16 cellular contexts compared by ENCODE assay signal in genomic region chr3:23519548-23520208, GRCh38.
DNase-seq lines count a peak whose midpoint lies in the region; ATAC-seq and TF ChIP-seq lines count a peak whose summit lies in the region.
"Had no signal": no experiment of that assay in that cellular context is flagged by ENCODE, and none has a peak within 500 bp of the region (broad histone marks: within the 10 kb centered on the region; RNA-seq: fewer than 3 reads in every experiment).

No MANE protein-coding gene starts in this region.

- H3K27me3 Mint-ChIP-seq in stimulated activated memory B cell treated with anti-CD40 and anti-IgM and Interleukin-4, amounts not matched to agents 10 μg/mL and 1 μg/mL and 100 μg/mL, for 72 hours, result no peaks in the 10 kb centered on the region
- peaks cover 0 to 4% of the 10 kb centered on the region in 2 donors for H3K27me3 Mint-ChIP-seq in CD8-positive, alpha-beta memory T cell
- H3K27me3 Mint-ChIP-seq: activated CD4-positive, alpha-beta T cell treated with anti-CD3 and anti-CD28 coated beads, Interleukin-2, amount 10 ng/mL, durations not matched to agents 24 days and 14 days had no signal

- H3K4me1 ChIP-seq in CD8-positive, alpha-beta memory T cell (ENCODE audit: insufficient read depth, low read length), result no peaks in the 10 kb centered on the region

- CTCF ChIA-PET in HEK293T (lab: Yijun Ruan, JAX), result interaction anchor here (0.6 kb wide), 1 partner anchor 345 kb away, joined by 5 read pairs; no protein-coding TSS in a partner anchor
- CTCF ChIA-PET in CD8-positive, alpha-beta memory T cell (lab: Charles Lee), result no interaction called here

- H3K27ac Mint-ChIP-seq in stimulated activated memory B cell treated with anti-CD40 and anti-IgM and Interleukin-4, amounts not matched to agents 10 μg/mL and 1 μg/mL and 100 μg/mL, for 72 hours, result peak overlapping the region; percentile 36
- no peak overlapping the region for H3K27ac Mint-ChIP-seq in CD8-positive, alpha-beta memory T cell
- H3K27ac Mint-ChIP-seq: activated CD4-positive, alpha-beta T cell treated with anti-CD3 and anti-CD28 coated beads, Interleukin-2, amount 10 ng/mL, durations not matched to agents 24 days and 14 days; HFFc6 had no signal

- POLR2A ChIA-PET in HEK293T (lab: Yijun Ruan, JAX), result interaction anchor here (0.9 kb wide), 1 partner anchor 22 kb away, joined by 4 read pairs; no protein-coding TSS in a partner anchor
- POLR2A ChIA-PET in CD8-positive, alpha-beta memory T cell (lab: Charles Lee), result no interaction called here

- H3K36me3 ChIP-seq in CD8-positive, alpha-beta memory T cell (ENCODE audit: insufficient read depth, low read length), result no peaks in the 10 kb centered on the region
- H3K36me3 ChIP-seq: ovary had no signal

- H3K9me3 Mint-ChIP-seq in stimulated activated memory B cell treated with anti-CD40 and anti-IgM and Interleukin-4, amounts not matched to agents 10 μg/mL and 1 μg/mL and 100 μg/mL, for 72 hours, result no peaks in the 10 kb centered on the region
- no peaks in the 10 kb centered on the region for H3K9me3 Mint-ChIP-seq in CD8-positive, alpha-beta memory T cell
- H3K9me3 Mint-ChIP-seq: activated CD4-positive, alpha-beta T cell treated with anti-CD3 and anti-CD28 coated beads, Interleukin-2, amount 10 ng/mL, durations not matched to agents 24 days and 14 days; HFFc6 had no signal

- no peak overlapping the region for H3K4me3 ChIP-seq in CD8-positive, alpha-beta memory T cell (ENCODE audit: low read length)
- H3K4me3 ChIP-seq: ovary, SK-N-MC had no signal

- DNase-seq in HEK293T (ENCODE audit: extremely low spot score) (no peak), GM03348 (ENCODE audit: low spot score) (no peak)
- no peak for DNase-seq in activated CD4-positive, alpha-beta T cell treated with anti-CD3 and anti-CD28 coated beads for 48 hours
- DNase-seq in CD8-positive, alpha-beta memory T cell, result no peak
- DNase-seq: activated CD4-positive, alpha-beta T cell treated with anti-CD3 and anti-CD28 coated beads, Interleukin-2, amount 10 ng/mL, durations not matched to agents 24 days and 14 days; HFFc6; KBM-7; mesenchymal stem cell; NCI-H2029 treated with DMSO at 0.1 percent for 48 hours; ovary; stimulated activated naive CD4-positive, alpha-beta T cell treated with Interleukin-2 at 50 U/mL for 16 hours had no signal

- H3K27me3 ChIP-seq in CD8-positive, alpha-beta memory T cell (ENCODE audit: insufficient read depth, low read length, poor library complexity, severe bottlenecking), result no peaks in the 10 kb centered on the region
- H3K27me3 ChIP-seq: ovary had no signal

- ATAC-seq in GM18907 (IDR thresholded peaks at IDR 0.05; ENCODE audit: unreplicated experiment), result peak; percentile 86
- ATAC-seq in HG02571 (IDR thresholded peaks at IDR 0.05; ENCODE audit: unreplicated experiment), result peak; percentile 53
- ATAC-seq in HG03432 (IDR thresholded peaks at IDR 0.05; ENCODE audit: unreplicated experiment), result peak; percentile 90
- ATAC-seq in stimulated activated memory B cell treated with anti-CD40 and anti-IgM and Interleukin-4, amounts not matched to agents 10 μg/mL and 1 μg/mL and 100 μg/mL, for 72 hours, result peak; percentile 85

- peak overlapping the region; percentile 2 for H3K4me3 Mint-ChIP-seq in stimulated activated memory B cell treated with anti-CD40 and anti-IgM and Interleukin-4, amounts not matched to agents 10 μg/mL and 1 μg/mL and 100 μg/mL, for 72 hours
- no peak overlapping the region for H3K4me3 Mint-ChIP-seq in CD8-positive, alpha-beta memory T cell
- H3K4me3 Mint-ChIP-seq: activated CD4-positive, alpha-beta T cell treated with anti-CD3 and anti-CD28 coated beads, Interleukin-2, amount 10 ng/mL, durations not matched to agents 24 days and 14 days; HFFc6 had no signal

- peaks cover 11% of the 10 kb centered on the region for H3K36me3 Mint-ChIP-seq in stimulated activated memory B cell treated with anti-CD40 and anti-IgM and Interleukin-4, amounts not matched to agents 10 μg/mL and 1 μg/mL and 100 μg/mL, for 72 hours
- H3K36me3 Mint-ChIP-seq in CD8-positive, alpha-beta memory T cell, result no peaks in the 10 kb centered on the region

- H3K4me1 Mint-ChIP-seq in stimulated activated memory B cell treated with anti-CD40 and anti-IgM and Interleukin-4, amounts not matched to agents 10 μg/mL and 1 μg/mL and 100 μg/mL, for 72 hours, result peaks cover 30% of the 10 kb centered on the region
- H3K4me1 Mint-ChIP-seq in CD8-positive, alpha-beta memory T cell, result no peaks in the 10 kb centered on the region
- H3K4me1 Mint-ChIP-seq: activated CD4-positive, alpha-beta T cell treated with anti-CD3 and anti-CD28 coated beads, Interleukin-2, amount 10 ng/mL, durations not matched to agents 24 days and 14 days had no signal

- H3K27ac ChIP-seq in CD8-positive, alpha-beta memory T cell (ENCODE audit: low read depth, low read length), result no peak overlapping the region
- H3K27ac ChIP-seq: ovary, SK-N-MC had no signal

- no peaks in the 10 kb centered on the region for H3K9me3 ChIP-seq in CD8-positive, alpha-beta memory T cell (ENCODE audit: low read length)
- H3K9me3 ChIP-seq: ovary had no signal

TF ChIP-seq in HEK293T, 16 proteins besides CTCF, POLR2A, EP300 and RAD21:
- no peak for TF ChIP-seq NFRKB (IDR thresholded peaks at IDR 0.05)
- TF ChIP-seq FOXM1 (IDR thresholded peaks at IDR 0.05; ENCODE audit: borderline replicate concordance), result no peak
- TF ChIP-seq SP1 (IDR thresholded peaks at IDR 0.05), result no peak
- TF ChIP-seq L3MBTL2 (conservative IDR thresholded peaks at IDR 0.05), result no peak
- TF ChIP-seq FOXK2 (IDR thresholded peaks at IDR 0.05), result no peak
- TF ChIP-seq BHLHE40 (IDR thresholded peaks at IDR 0.05; ENCODE audit: borderline replicate concordance), result no peak
- no peak for TF ChIP-seq LEF1 (IDR thresholded peaks at IDR 0.05; ENCODE audit: borderline replicate concordance)
- TF ChIP-seq ELF4 (IDR thresholded peaks at IDR 0.05), result no peak
- no peak for TF ChIP-seq SUZ12 (IDR thresholded peaks at IDR 0.05)
- no peak for TF ChIP-seq CTBP1 (IDR thresholded peaks at IDR 0.05; ENCODE audit: borderline replicate concordance)
- no peak for TF ChIP-seq HDGF (IDR thresholded peaks at IDR 0.05; ENCODE audit: borderline replicate concordance)
- TF ChIP-seq, protein P1, sequence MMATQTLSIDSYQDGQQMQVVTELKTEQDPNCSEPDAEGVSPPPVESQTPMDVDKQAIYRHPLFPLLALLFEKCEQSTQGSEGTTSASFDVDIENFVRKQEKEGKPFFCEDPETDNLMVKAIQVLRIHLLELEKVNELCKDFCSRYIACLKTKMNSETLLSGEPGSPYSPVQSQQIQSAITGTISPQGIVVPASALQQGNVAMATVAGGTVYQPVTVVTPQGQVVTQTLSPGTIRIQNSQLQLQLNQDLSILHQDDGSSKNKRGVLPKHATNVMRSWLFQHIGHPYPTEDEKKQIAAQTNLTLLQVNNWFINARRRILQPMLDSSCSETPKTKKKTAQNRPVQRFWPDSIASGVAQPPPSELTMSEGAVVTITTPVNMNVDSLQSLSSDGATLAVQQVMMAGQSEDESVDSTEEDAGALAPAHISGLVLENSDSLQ (IDR thresholded peaks at IDR 0.05), result no peak
- no peak for TF ChIP-seq ARNT (IDR thresholded peaks at IDR 0.05)
TF ChIP-seq in HEK293T: peak in this region for 0.
